Comparison of ENCODE assay signal across 11 cellular contexts in the genomic region with DNA sequence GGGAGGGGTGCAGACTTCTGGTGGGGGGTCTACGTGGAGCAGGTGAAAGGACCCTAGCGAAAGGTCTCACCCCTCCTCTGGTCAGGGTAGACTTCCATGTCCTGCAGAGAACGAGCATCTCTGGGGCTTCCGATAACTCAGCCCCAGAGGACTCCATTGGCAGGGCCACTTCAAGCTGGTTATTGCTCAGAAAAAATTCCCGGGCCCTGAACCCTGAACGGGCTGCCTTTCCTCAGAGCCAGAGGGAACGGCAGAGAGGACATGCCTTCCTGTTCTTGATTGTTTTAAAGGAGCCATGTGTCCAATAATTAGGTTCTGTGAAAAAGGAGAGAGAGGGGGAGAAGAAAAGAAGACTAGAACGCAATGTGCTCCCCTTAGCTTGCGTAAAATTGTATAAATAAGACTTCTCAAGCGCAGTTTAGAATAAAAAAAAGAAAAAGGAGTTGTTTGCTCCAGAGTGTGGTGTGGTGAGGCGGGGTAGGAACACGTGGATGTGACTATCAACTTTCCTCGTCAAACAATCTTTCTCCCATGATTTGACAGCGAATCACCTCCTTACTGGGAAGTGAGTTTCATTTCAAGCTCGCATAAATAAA.
A peak's percentile ranks its signal among the peaks of the same experiment; 100 is the strongest.
DNase-seq lines count a peak whose midpoint lies in the region; ATAC-seq, FAIRE-seq and TF ChIP-seq lines count a peak whose summit lies in the region.
"Had no signal": no experiment of that assay in that cellular context is flagged by ENCODE, and none has a peak within 500 bp of the region (broad histone marks: within the 10 kb centered on the region; RNA-seq: fewer than 3 reads in every experiment).

No MANE protein-coding gene starts in this region.

- H3K79me2 ChIP-seq in astrocyte (ENCODE audit: insufficient read depth, low read length) (no peaks in the 10 kb centered on the region), keratinocyte (ENCODE audit: control insufficient read depth, insufficient read depth, low read length) (no peaks in the 10 kb centered on the region)

- peak overlapping the region; percentile 71 for H3K4me2 ChIP-seq in astrocyte (ENCODE audit: low read length)
- H3K4me2 ChIP-seq in keratinocyte (ENCODE audit: control insufficient read depth, extremely low read depth, insufficient read depth, low read depth, low read length): no peak overlapping the region

- H3K27ac ChIP-seq in astrocyte (ENCODE audit: low read depth, low read length) (peak overlapping the region; percentile 78), keratinocyte (ENCODE audit: control insufficient read depth, insufficient read depth, low read length) (peak overlapping the region; percentile 15)

- H3K27me3 ChIP-seq in astrocyte (ENCODE audit: insufficient read depth, low read length): no peaks in the 10 kb centered on the region
- no peaks in the 10 kb centered on the region for H3K27me3 ChIP-seq in keratinocyte (ENCODE audit: control insufficient read depth, extremely low read depth, insufficient read depth, low read length)

- peak overlapping the region; percentile 69 for H3K9ac ChIP-seq in astrocyte (ENCODE audit: low read length)
- H3K9ac ChIP-seq in keratinocyte (ENCODE audit: control insufficient read depth, extremely low read depth, insufficient read depth, low read length): no peak overlapping the region

- H3K9me3 Mint-ChIP-seq in astrocyte (ENCODE audit: unreplicated experiment): no peaks in the 10 kb centered on the region
- no peaks in the 10 kb centered on the region for H3K9me3 Mint-ChIP-seq in stimulated activated memory B cell treated with anti-CD40 and anti-IgM and Interleukin-4, amounts not matched to agents 10 μg/mL and 1 μg/mL and 100 μg/mL, for 72 hours
- H3K9me3 Mint-ChIP-seq: activated naive CD4-positive, alpha-beta T cell treated with anti-CD3 and anti-CD28 coated beads, Interleukin-2, amount 50 U/mL, for 24 hours had no signal

- no peaks in the 10 kb centered on the region for H3K9me1 ChIP-seq in keratinocyte (ENCODE audit: control insufficient read depth, extremely low read depth, insufficient read depth, low read length)

- peaks cover 2% of the 10 kb centered on the region for H3K36me3 Mint-ChIP-seq in astrocyte (ENCODE audit: low read depth, unreplicated experiment)
- peaks cover 12% of the 10 kb centered on the region for H3K36me3 Mint-ChIP-seq in stimulated activated memory B cell treated with anti-CD40 and anti-IgM and Interleukin-4, amounts not matched to agents 10 μg/mL and 1 μg/mL and 100 μg/mL, for 72 hours

- H3K9me3 ChIP-seq in astrocyte (ENCODE audit: insufficient read depth, low read depth, low read length): no peaks in the 10 kb centered on the region
- H3K9me3 ChIP-seq in keratinocyte (ENCODE audit: control insufficient read depth, low read depth, low read length): no peaks in the 10 kb centered on the region

- ATAC-seq in HG02885 (IDR thresholded peaks at IDR 0.05; ENCODE audit: poor library complexity, unreplicated experiment) (peak; percentile 33), HG03039 (IDR thresholded peaks at IDR 0.05; ENCODE audit: unreplicated experiment) (no peak)
- peak; percentile 48 for ATAC-seq in stimulated activated memory B cell treated with anti-CD40 and anti-IgM and Interleukin-4, amounts not matched to agents 10 μg/mL and 1 μg/mL and 100 μg/mL, for 72 hours
- ATAC-seq: T-helper 17 cell had no signal

- TF ChIP-seq CTCF in astrocyte (IDR thresholded peaks at IDR 0.05; ENCODE audit: insufficient read depth, low read depth, low read length): no peak
- TF ChIP-seq CTCF in keratinocyte (optimal IDR thresholded peaks at IDR 0.05 in 1 of 3, IDR thresholded peaks at IDR 0.05 in 1 of 3, conservative IDR thresholded peaks at IDR 0.05 in 1 of 3; ENCODE audit: extremely low read depth in 1 of 3, insufficient read depth in 2 of 3, low read length in 3 of 3): no peak

- dilution Hi-C loops in keratinocyte (cut with MboI; ENCODE audit: extremely low pct_ligation_motif_present, low sequenced_read_pairs): no loop called here

- peak overlapping the region; percentile 92 for H3K27ac Mint-ChIP-seq in astrocyte (ENCODE audit: unreplicated experiment)
- H3K27ac Mint-ChIP-seq in stimulated activated memory B cell treated with anti-CD40 and anti-IgM and Interleukin-4, amounts not matched to agents 10 μg/mL and 1 μg/mL and 100 μg/mL, for 72 hours: peak overlapping the region; percentile 73
- H3K27ac Mint-ChIP-seq: activated naive CD4-positive, alpha-beta T cell treated with anti-CD3 and anti-CD28 coated beads, Interleukin-2, amount 50 U/mL, for 24 hours; T-helper 17 cell had no signal

- H4K20me1 ChIP-seq in astrocyte (ENCODE audit: insufficient read depth, low read length) (no peaks in the 10 kb centered on the region), keratinocyte (ENCODE audit: control insufficient read depth, extremely low read depth, insufficient read depth, low read length) (no peaks in the 10 kb centered on the region)

- H3K4me1 ChIP-seq in astrocyte (ENCODE audit: insufficient read depth, low read length): peaks cover 12% of the 10 kb centered on the region
- H3K4me1 ChIP-seq in keratinocyte (ENCODE audit: control insufficient read depth, extremely low read depth, insufficient read depth, low read length): peaks cover 3% of the 10 kb centered on the region

- peaks cover 11% of the 10 kb centered on the region for H3K4me1 Mint-ChIP-seq in astrocyte (ENCODE audit: low read depth, unreplicated experiment)
- peaks cover 27% of the 10 kb centered on the region for H3K4me1 Mint-ChIP-seq in stimulated activated memory B cell treated with anti-CD40 and anti-IgM and Interleukin-4, amounts not matched to agents 10 μg/mL and 1 μg/mL and 100 μg/mL, for 72 hours

- no peak overlapping the region for H3K4me3 ChIP-seq in astrocyte (ENCODE audit: insufficient read depth, low read depth, low read length)
- no peak overlapping the region for H3K4me3 ChIP-seq in keratinocyte (ENCODE audit: control insufficient read depth in 2 of 3, extremely low read depth in 1 of 3, insufficient read depth in 2 of 3, low read depth in 1 of 3, low read length in 3 of 3)

- peak; percentile 42 for DNase-seq in astrocyte (ENCODE audit: low read depth)
- no peak for DNase-seq in keratinocyte (ENCODE audit: low read depth, low spot score)
- no peak for DNase-seq in stimulated activated naive CD4-positive, alpha-beta T cell (lab: John Stamatoyannopoulos, UW)
- no peak for DNase-seq in activated naive CD4-positive, alpha-beta T cell treated with anti-CD3 and anti-CD28 coated beads, Interleukin-2, amount 50 U/mL, for 16 hours
- no peak for DNase-seq in activated CD4-positive, alpha-beta T cell treated with anti-CD3 and anti-CD28 coated beads for 48 hours
- DNase-seq: stimulated activated CD4-positive, alpha-beta T cell treated with anti-CD3 and anti-CD28 coated beads, Interleukin-4, amount 100 ng/mL, for 4 hours; T-helper 17 cell had no signal

- H3K4me3 Mint-ChIP-seq in astrocyte (ENCODE audit: unreplicated experiment): no peak overlapping the region
- peak overlapping the region; percentile 13 for H3K4me3 Mint-ChIP-seq in stimulated activated memory B cell treated with anti-CD40 and anti-IgM and Interleukin-4, amounts not matched to agents 10 μg/mL and 1 μg/mL and 100 μg/mL, for 72 hours
- H3K4me3 Mint-ChIP-seq: activated naive CD4-positive, alpha-beta T cell treated with anti-CD3 and anti-CD28 coated beads, Interleukin-2, amount 50 U/mL, for 24 hours; T-helper 17 cell had no signal

- H2AFZ ChIP-seq in astrocyte (ENCODE audit: low read depth, low read length): peak overlapping the region; percentile 15
- peak overlapping the region; percentile 45 for H2AFZ ChIP-seq in keratinocyte (ENCODE audit: control insufficient read depth, low read length)

- FAIRE-seq in astrocyte (lab: Jason Lieb, UNC): no peak
- no peak for FAIRE-seq in keratinocyte (lab: Jason Lieb, UNC)

- no peaks in the 10 kb centered on the region for H3K27me3 Mint-ChIP-seq in astrocyte (ENCODE audit: low read depth, unreplicated experiment)
- no peaks in the 10 kb centered on the region for H3K27me3 Mint-ChIP-seq in stimulated activated memory B cell treated with anti-CD40 and anti-IgM and Interleukin-4, amounts not matched to agents 10 μg/mL and 1 μg/mL and 100 μg/mL, for 72 hours
- H3K27me3 Mint-ChIP-seq: activated naive CD4-positive, alpha-beta T cell treated with anti-CD3 and anti-CD28 coated beads, Interleukin-2, amount 50 U/mL, for 24 hours had no signal

- H3K36me3 ChIP-seq in astrocyte (ENCODE audit: insufficient read depth, low read length) (no peaks in the 10 kb centered on the region), keratinocyte (ENCODE audit: control insufficient read depth in 2 of 2, extremely low read depth in 1 of 2, insufficient read depth in 2 of 2, low read length in 2 of 2) (no peaks in the 10 kb centered on the region)
